ENCODE assay signal across 1 cellular context in the genomic region with DNA sequence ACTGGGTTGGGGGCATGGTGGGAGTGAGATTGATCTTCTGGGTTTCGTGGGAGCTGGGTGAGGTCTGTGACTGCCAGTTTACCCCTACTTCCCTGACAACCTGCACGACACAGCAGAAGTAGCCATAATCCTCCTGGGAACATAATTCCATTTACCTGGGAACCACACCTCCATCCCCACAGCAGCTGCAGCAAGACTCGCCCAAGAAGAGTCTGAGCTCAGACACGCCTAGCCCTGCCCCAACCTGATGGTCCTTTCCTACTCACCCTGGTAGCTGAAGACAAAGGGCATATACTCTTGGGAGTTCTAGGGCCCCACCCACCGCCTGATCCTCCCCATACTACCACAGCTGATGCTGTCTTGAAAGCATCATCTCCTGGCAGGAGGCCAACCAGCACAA.
A peak's percentile ranks its signal among the peaks of the same experiment; 100 is the strongest.
TF ChIP-seq lines count a peak whose summit lies in the region.

No MANE protein-coding gene starts in this region.

TF ChIP-seq in K562, 482 proteins besides CTCF, POLR2A, EP300 and RAD21:
- TF ChIP-seq NFIC (IDR thresholded peaks at IDR 0.05) (peak; percentile 35; the same call in 1 of the 2 replicates), CCAR2 (IDR thresholded peaks at IDR 0.05; ENCODE audit: low read depth, low read length) (no peak)
